In the genomic region with DNA sequence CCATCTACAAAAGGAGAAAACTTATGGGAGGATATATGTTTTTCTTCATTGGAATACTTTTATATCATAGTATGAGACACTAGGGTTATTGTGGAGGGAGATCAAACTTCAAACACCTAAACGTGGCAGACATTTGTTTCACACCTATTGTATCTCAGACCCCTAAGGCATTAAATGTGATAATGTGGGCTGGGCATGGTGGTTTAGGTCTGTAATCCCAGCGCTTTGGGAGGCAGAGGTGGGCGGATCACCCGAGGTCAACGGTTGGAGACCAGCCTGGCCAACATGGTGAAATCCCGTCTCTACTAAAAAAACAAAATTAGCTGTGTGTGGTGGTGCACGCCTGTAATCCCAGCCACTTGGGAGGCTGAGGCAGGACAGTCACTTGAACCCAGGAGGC, we compare ENCODE assay signal across 27 cellular contexts.
"Had no signal": no experiment of that assay in that cellular context is flagged by ENCODE, and none has a peak within 500 bp of the region (broad histone marks: within the 10 kb centered on the region; RNA-seq: fewer than 3 reads in every experiment).

No MANE protein-coding gene starts in this region.

- H3K4me3 ChIP-seq: esophagus muscularis mucosa, gastroesophageal sphincter, heart left ventricle, lower lobe of right lung, right atrium auricular region, smooth muscle cell, stomach, thyroid gland, upper lobe of left lung had no signal

- H3K27me3 Mint-ChIP-seq: natural killer cell treated with Interleukin-12 subunit alpha and Interleukin-12 subunit beta and Interleukin-15 and Interleukin-18, amount 100 ng/mL, for 72 hours had no signal

- H3K27me3 ChIP-seq: foreskin keratinocyte, right atrium auricular region, thyroid gland, upper lobe of left lung had no signal

- H3K27ac ChIP-seq: esophagus muscularis mucosa, foreskin keratinocyte, gastroesophageal sphincter, heart left ventricle, lower lobe of right lung, neutrophil, parathyroid adenoma, thyroid gland, upper lobe of left lung had no signal

- H3K4me3 Mint-ChIP-seq: naive B cell; natural killer cell treated with Interleukin-12 subunit alpha and Interleukin-12 subunit beta and Interleukin-15 and Interleukin-18, amount 100 ng/mL, for 72 hours; neural crest cell had no signal

- H3K4me2 ChIP-seq: smooth muscle cell had no signal

- H3K9me3 Mint-ChIP-seq: naive B cell; natural killer cell treated with Interleukin-12 subunit alpha and Interleukin-12 subunit beta and Interleukin-15 and Interleukin-18, amount 100 ng/mL, for 72 hours; neural crest cell had no signal

- H3K36me3 Mint-ChIP-seq: natural killer cell treated with Interleukin-12 subunit alpha and Interleukin-12 subunit beta and Interleukin-15 and Interleukin-18, amount 100 ng/mL, for 72 hours had no signal

- ATAC-seq: foreskin keratinocyte; lower lobe of right lung; natural killer cell treated with Interleukin-12 subunit alpha and Interleukin-12 subunit beta and Interleukin-15 and Interleukin-18, amount 100 ng/mL, for 72 hours had no signal

- H2AFZ ChIP-seq: parathyroid adenoma had no signal

- H3K79me2 ChIP-seq: parathyroid adenoma had no signal

- H3K36me3 ChIP-seq: esophagus muscularis mucosa, gastroesophageal sphincter, heart left ventricle, lower lobe of right lung, neutrophil, right atrium auricular region, stomach, thyroid gland, upper lobe of left lung had no signal

- H3K9ac ChIP-seq: parathyroid adenoma had no signal

- H3K9me3 ChIP-seq: esophagus muscularis mucosa, gastroesophageal sphincter, heart left ventricle, lower lobe of right lung, neutrophil, right atrium auricular region, stomach, thyroid gland, upper lobe of left lung had no signal

- H3K27ac Mint-ChIP-seq: naive B cell, progenitor cell of endocrine pancreas had no signal

- DNase-seq: cerebellar nuclear complex; dorsolateral prefrontal cortex; effector CD8-positive, alpha-beta T cell; foreskin keratinocyte; heart left ventricle; hippocampal formation; islet precursor cell; left ventricle myocardium superior; lower lobe of right lung; naive B cell; stimulated activated CD4-positive, alpha-beta T cell treated with anti-CD3 and anti-CD28 coated beads, Interleukin-12 subunit alpha, Interleukin-12 subunit beta, amount 100 ng/mL, for 4 hours; stimulated activated CD4-positive, alpha-beta T cell treated with anti-CD3 and anti-CD28 coated beads, Interleukin-1b, Interleukin-23, amount 100 ng/mL, for 48 hours; stimulated activated CD4-positive, alpha-beta T cell treated with anti-CD3 and anti-CD28 coated beads, Interleukin-4, amount 100 ng/mL, for 1 hour; stimulated activated CD8-positive, alpha-beta memory T cell treated with anti-CD3 and anti-CD28 coated beads, Interleukin-4, amount 100 ng/mL, for 48 hours; stimulated activated naive CD4-positive, alpha-beta T cell treated with Interleukin-2 at 50 U/mL for 16 hours; stomach; thyroid gland; upper lobe of left lung had no signal

- H3K4me1 ChIP-seq: foreskin keratinocyte, parathyroid adenoma had no signal
